Comparison of ENCODE assay signal across 8 cellular contexts in the genomic region with DNA sequence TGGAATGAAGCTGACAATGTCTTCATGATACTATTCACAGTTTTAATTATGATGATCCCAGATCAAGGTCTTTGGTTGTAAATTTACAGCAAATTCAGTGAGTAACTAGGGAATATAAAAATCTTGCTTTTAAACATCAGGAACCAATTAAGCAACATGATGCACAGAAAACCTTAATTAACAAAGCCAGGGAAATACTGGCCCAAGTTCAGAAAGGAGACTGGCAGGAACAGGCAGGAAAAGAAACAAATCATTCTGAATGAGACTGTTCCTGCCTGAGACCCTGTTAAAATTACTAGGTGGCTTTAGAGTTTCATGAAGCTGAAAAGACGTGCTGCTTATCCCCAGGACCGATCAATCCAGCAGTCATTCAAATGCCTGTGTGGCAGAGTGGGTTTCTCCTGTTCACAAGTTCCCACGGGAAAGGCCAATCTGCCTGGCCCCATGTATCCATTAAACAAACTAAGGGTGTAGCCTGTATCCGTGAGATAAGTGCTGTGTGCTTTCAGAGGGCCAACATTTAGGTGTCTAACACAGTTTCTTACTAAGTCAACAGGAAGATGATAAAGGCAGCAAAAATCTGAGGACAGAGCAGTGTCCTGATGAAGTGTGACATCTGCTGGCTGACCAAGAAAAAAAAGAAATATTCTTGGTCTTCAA. TPM values are rescaled to one million over a fixed set of nuclear protein-coding genes. Genes with fewer than 3 reads are reported as not detected.
DNase-seq lines count a peak whose midpoint lies in the region; ATAC-seq, FAIRE-seq and TF ChIP-seq lines count a peak whose summit lies in the region.

No MANE protein-coding gene starts in this region.

- H3K4me1 ChIP-seq in DND-41 (ENCODE audit: insufficient read depth, low read length), result no peaks in the 10 kb centered on the region

- ATAC-seq in DND-41 (ENCODE audit: insufficient read depth, low read depth) (peak; percentile 58; the same call in 1 of the 3 replicates), GM18520 (IDR thresholded peaks at IDR 0.05; ENCODE audit: unreplicated experiment) (no peak)

- no peak overlapping the region for H3K4me3 ChIP-seq in DND-41 (ENCODE audit: low read depth in 1 of 2, low read length in 2 of 2)

- H3K27me3 ChIP-seq in DND-41 (ENCODE audit: insufficient read depth, low read length, poor library complexity), result no peaks in the 10 kb centered on the region

- H3K4me1 Mint-ChIP-seq in brain, result peaks cover 30% of the 10 kb centered on the region

- no peaks in the 10 kb centered on the region for H3K9me3 Mint-ChIP-seq in brain

- DNase-seq in DND-41, result no peak
- DNase-seq in LHCN-M2 (ENCODE audit: low read depth), result peak; percentile 84
- peak; percentile 68 for DNase-seq in islet precursor cell
- DNase-seq in urothelium cell line (ENCODE audit: low spot score), result peak; percentile 40
- no peak for DNase-seq in NCI-H510A treated with DMSO at 0.1 percent for 48 hours (lab: John Stamatoyannopoulos, UW)
- no peak for DNase-seq in NCI-H1092 treated with DMSO at 0.1 percent for 48 hours (lab: John Stamatoyannopoulos, UW)

- H2AFZ ChIP-seq in DND-41 (ENCODE audit: low read depth, low read length), result 0 out of 2 replicates have a peak overlapping the region, but pooled peaks have one; percentile 22

- no peak overlapping the region for H3K9ac ChIP-seq in DND-41 (ENCODE audit: low read depth, low read length)

- H3K4me3 Mint-ChIP-seq in brain, result peak overlapping the region in 2 of 5 experiments; percentile 29 to 60

- no peaks in the 10 kb centered on the region for H4K20me1 ChIP-seq in DND-41 (ENCODE audit: insufficient read depth, low read length)

- no peak overlapping the region for H3K4me2 ChIP-seq in DND-41 (ENCODE audit: insufficient read depth, low read length)

- H3K36me3 ChIP-seq in DND-41 (ENCODE audit: insufficient read depth, low read length), result peaks cover 22% of the 10 kb centered on the region; the same call in 1 of the 2 replicates

- H3K27me3 Mint-ChIP-seq in brain, result peaks cover 3% of the 10 kb centered on the region

- TF ChIP-seq CTCF in DND-41 (IDR thresholded peaks at IDR 0.05; ENCODE audit: borderline replicate concordance, extremely low read depth, low read length, poor library complexity, severe bottlenecking) (peak; percentile 54), brain (conservative IDR thresholded peaks at IDR 0.05) (peak; percentile 68 to 73)

- H3K79me2 ChIP-seq in DND-41 (ENCODE audit: insufficient read depth, low read length), result no peaks in the 10 kb centered on the region

- no peaks in the 10 kb centered on the region for H3K9me3 ChIP-seq in DND-41 (ENCODE audit: insufficient read depth, low read length, severe bottlenecking)

- peak overlapping the region; percentile 36; the same call in 1 of the 2 replicates for H3K27ac ChIP-seq in DND-41 (ENCODE audit: low read length)

- FAIRE-seq in urothelium cell line (lab: Jason Lieb, UNC), result no peak

- H3K36me3 Mint-ChIP-seq in brain, result peaks cover 29% of the 10 kb centered on the region

- H3K27ac Mint-ChIP-seq in brain, result peak overlapping the region in 4 of 5 experiments; percentile 68 to 85 (median 76)

RNA-seq across cellular contexts. Expression of a gene that starts 34.4 kb away (rescaled TPM):
- total RNA-seq in LHCN-M2 (2014; rRNA removed), result 32.6 and 36.7 TPM in 2 replicates
- 6.8 TPM for polyA plus RNA-seq in LHCN-M2 (2012)
- polyA plus RNA-seq in brain (ENCODE audit: insufficient read depth, low read depth, low replicate concordance), result 6.3 TPM

RNA-seq across cellular contexts. Expression of a gene that starts 44.3 kb away (rescaled TPM):
- total RNA-seq in LHCN-M2 (2014; rRNA removed), result 21.7 and 23.8 TPM in 2 replicates
- polyA plus RNA-seq in LHCN-M2 (2012), result 12.6 TPM
- 8.1 TPM for polyA plus RNA-seq in brain (ENCODE audit: insufficient read depth, low read depth, low replicate concordance)

Comparison
In these comparisons a context has a peak if more than half of its experiments do, and no peak if none do; other contexts are left out.
1. DNase-seq: peak in LHCN-M2 (single experiment), islet precursor cell (single experiment) and urothelium cell line (single experiment); none in DND-41 (single experiment), NCI-H510A treated with DMSO at 0.1 percent for 48 hours (single experiment) and NCI-H1092 treated with DMSO at 0.1 percent for 48 hours (single experiment).